Comparison of ENCODE assay signal across 28 cellular contexts in the genomic region with DNA sequence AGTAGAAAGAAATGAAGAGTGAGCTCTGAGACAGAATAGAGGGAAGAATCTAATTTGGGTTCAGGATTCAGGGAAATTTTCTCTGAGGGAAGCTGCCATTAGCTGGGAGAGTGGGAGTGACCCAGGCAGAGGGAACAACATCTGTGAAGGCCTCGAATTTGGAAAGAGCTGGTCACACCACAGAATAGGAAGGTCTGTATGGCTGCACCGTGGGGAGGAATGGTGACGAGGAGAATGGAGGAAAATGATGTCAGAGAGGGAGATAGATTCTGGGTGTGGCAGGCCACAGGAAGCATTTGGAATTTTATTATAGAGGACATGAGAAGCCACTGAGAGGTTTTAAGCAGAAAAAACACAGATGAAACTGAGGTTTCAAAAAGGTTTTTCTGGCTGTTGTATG.
"Had no signal": no experiment of that assay in that cellular context is flagged by ENCODE, and none has a peak within 500 bp of the region (broad histone marks: within the 10 kb centered on the region; RNA-seq: fewer than 3 reads in every experiment).

No MANE protein-coding gene starts in this region.

- DNase-seq: heart left ventricle; hypothalamus; immature natural killer cell; kidney; left colon; left lung; lower lobe of right lung; mesendoderm; natural killer cell; nucleus accumbens; pancreas; posterior cingulate gyrus; retina; right cardiac atrium; small intestine; spleen; stimulated activated CD4-positive, alpha-beta T cell treated with anti-CD3 and anti-CD28 coated beads, Interleukin-4, amount 100 ng/mL, for 24 hours; stimulated activated naive CD4-positive, alpha-beta T cell; tibial artery; trophoblast cell; upper lobe of right lung had no signal

- H3K36me3 Mint-ChIP-seq: immature natural killer cell; natural killer cell; stimulated activated effector memory CD8-positive, alpha-beta T cell treated with anti-CD3 and anti-CD28 coated beads, Interleukin-12 subunit alpha, Interleukin-12 subunit beta, amount 100 ng/mL, for 72 hours had no signal

- H3K27ac Mint-ChIP-seq: immature natural killer cell; mesothelial cell of epicardium; natural killer cell; stimulated activated effector memory CD8-positive, alpha-beta T cell treated with anti-CD3 and anti-CD28 coated beads, Interleukin-12 subunit alpha, Interleukin-12 subunit beta, amount 100 ng/mL, for 72 hours; stimulated activated naive CD8-positive, alpha-beta T cell treated with anti-CD3 and anti-CD28 coated beads, Interleukin-15, Interleukin-2, amounts not matched to agents 100 ng/mL and 50 ng/mL, for 24 hours had no signal

- ATAC-seq: heart left ventricle; left colon; left lung; lower lobe of right lung; natural killer cell; pancreas; right cardiac atrium; sciatic nerve; stimulated activated effector memory CD8-positive, alpha-beta T cell treated with anti-CD3 and anti-CD28 coated beads, Interleukin-12 subunit alpha, Interleukin-12 subunit beta, amount 100 ng/mL, for 72 hours; upper lobe of right lung had no signal

- H3K9me3 ChIP-seq: heart left ventricle, left lung, lower lobe of right lung, pancreas, prostate gland, spleen, suprapubic skin, thoracic aorta, tibial artery, upper lobe of right lung had no signal

- H3K9me3 Mint-ChIP-seq: immature natural killer cell; natural killer cell; stimulated activated effector memory CD8-positive, alpha-beta T cell treated with anti-CD3 and anti-CD28 coated beads, Interleukin-12 subunit alpha, Interleukin-12 subunit beta, amount 100 ng/mL, for 72 hours; stimulated activated naive CD8-positive, alpha-beta T cell treated with anti-CD3 and anti-CD28 coated beads, Interleukin-15, Interleukin-2, amounts not matched to agents 100 ng/mL and 50 ng/mL, for 24 hours had no signal

- H3K4me3 Mint-ChIP-seq: immature natural killer cell; mesothelial cell of epicardium; natural killer cell; stimulated activated effector memory CD8-positive, alpha-beta T cell treated with anti-CD3 and anti-CD28 coated beads, Interleukin-12 subunit alpha, Interleukin-12 subunit beta, amount 100 ng/mL, for 72 hours; stimulated activated naive CD8-positive, alpha-beta T cell treated with anti-CD3 and anti-CD28 coated beads, Interleukin-15, Interleukin-2, amounts not matched to agents 100 ng/mL and 50 ng/mL, for 24 hours had no signal

- H3K36me3 ChIP-seq: left lung, pancreas, prostate gland, suprapubic skin, thoracic aorta had no signal

- H3K4me1 Mint-ChIP-seq: immature natural killer cell; natural killer cell; stimulated activated effector memory CD8-positive, alpha-beta T cell treated with anti-CD3 and anti-CD28 coated beads, Interleukin-12 subunit alpha, Interleukin-12 subunit beta, amount 100 ng/mL, for 72 hours had no signal

- H3K27me3 ChIP-seq: heart left ventricle, left lung, pancreas, spleen, suprapubic skin, tibial artery, upper lobe of right lung had no signal

- H3K27ac ChIP-seq: heart left ventricle, left lung, lower lobe of right lung, pancreas, prostate gland, spleen, suprapubic skin, thoracic aorta, tibial artery, upper lobe of right lung had no signal

- H3K4me1 ChIP-seq: heart left ventricle, left lung, lower lobe of right lung, pancreas, prostate gland, spleen, suprapubic skin, tibial artery, upper lobe of right lung had no signal

- H3K4me3 ChIP-seq: heart left ventricle, left lung, lower lobe of right lung, pancreas, prostate gland, spleen, suprapubic skin, thoracic aorta, tibial artery, upper lobe of right lung had no signal
